In genomic region chr4:40193578-40193977, GRCh38 we compare ENCODE assay signal across 15 cellular contexts. TPM values are rescaled to one million over a fixed set of nuclear protein-coding genes. Genes with fewer than 3 reads are reported as not detected.
DNase-seq lines count a peak whose midpoint lies in the region; ATAC-seq, FAIRE-seq and TF ChIP-seq lines count a peak whose summit lies in the region.
"Had no signal": no experiment of that assay in that cellular context is flagged by ENCODE, and none has a peak within 500 bp of the region (broad histone marks: within the 10 kb centered on the region; RNA-seq: fewer than 3 reads in every experiment).

No MANE protein-coding gene starts in this region.

- BruUV-seq in K562 (replicated peaks; lab: Mats Ljungman, UMichigan) = no TSS peak

- intact Hi-C loops in K562 (cut with micrococcal nuclease) = no loop called here
- intact Hi-C loops in right cardiac atrium (cut with DNase I) = no loop called here

- H3K27ac ChIP-seq in MM.1S (ENCODE audit: low read length) = peak overlapping the region; percentile 97
- H3K27ac ChIP-seq in K562 (ENCODE audit: extremely low read depth, low read depth, low read length) = peak overlapping the region; percentile 67
- H3K27ac ChIP-seq in thymus (ENCODE audit: low read depth) = peak overlapping the region; percentile 85
- H3K27ac ChIP-seq in right cardiac atrium (ENCODE audit: low read length) = no peak overlapping the region
- H3K27ac ChIP-seq: upper lobe of right lung had no signal

- no peaks in the 10 kb centered on the region for H3K9me3 ChIP-seq in MM.1S (replicated peaks; ENCODE audit: insufficient read depth, low read length)
- H3K9me3 ChIP-seq in K562 (replicated peaks; ENCODE audit: control insufficient read depth, insufficient read depth, low read depth, low read length) = no peaks in the 10 kb centered on the region
- H3K9me3 ChIP-seq in thymus (ENCODE audit: control insufficient read depth) = no peaks in the 10 kb centered on the region
- H3K9me3 ChIP-seq in right cardiac atrium (ENCODE audit: control insufficient read depth, low read length) = no peaks in the 10 kb centered on the region
- H3K9me3 ChIP-seq: upper lobe of right lung had no signal

- H3K36me3 ChIP-seq in MM.1S (replicated peaks; ENCODE audit: insufficient read depth, low read length) (no peaks in the 10 kb centered on the region), K562 (ENCODE audit: control insufficient read depth, insufficient read depth, low read length) (no peaks in the 10 kb centered on the region), thymus (ENCODE audit: control insufficient read depth, insufficient read depth) (no peaks in the 10 kb centered on the region)
- H3K36me3 ChIP-seq: upper lobe of right lung had no signal

- POLR2A ChIA-PET in K562 (lab: Yijun Ruan, JAX) = interaction anchor here (0.7 kb wide), 1 partner anchor 10 kb away, joined by 3 read pairs; no protein-coding TSS in a partner anchor

- H3F3A ChIP-seq in MM.1S (ENCODE audit: insufficient read depth, low read length) = peaks cover 75% of the 10 kb centered on the region

- TF ChIP-seq POLR2A in K562 (conservative IDR thresholded peaks at IDR 0.05) = no peak

- in situ Hi-C loops in K562 (cut with MboI) = no loop called here

- no peak for TF ChIP-seq RAD21 in K562 (CRISPR knock-in tag; conservative IDR thresholded peaks at IDR 0.05 in 1 of 2, IDR thresholded peaks at IDR 0.05 in 1 of 2)

- TF ChIP-seq EP300 in K562 (IDR thresholded peaks at IDR 0.05; ENCODE audit: low read length) = no peak

- H3K4me2 ChIP-seq in MM.1S (ENCODE audit: low read depth, low read length) = peak overlapping the region; percentile 86
- peak overlapping the region; percentile 66 for H3K4me2 ChIP-seq in K562 (ENCODE audit: insufficient read depth, low read length)

- peak overlapping the region; percentile 67 for H3K4me3 ChIP-seq in MM.1S (ENCODE audit: low read length)
- no peak overlapping the region for H3K4me3 ChIP-seq in K562
- H3K4me3 ChIP-seq in thymus (ENCODE audit: low read length) = peak overlapping the region; percentile 92
- no peak overlapping the region for H3K4me3 ChIP-seq in right cardiac atrium (ENCODE audit: low read length)
- H3K4me3 ChIP-seq: upper lobe of right lung had no signal

- DNase-seq in activated naive CD4-positive, alpha-beta T cell treated with anti-CD3 and anti-CD28 coated beads, Interleukin-2, amount 10 ng/mL, durations not matched to agents 7 days and 5 days = no peak
- no peak for DNase-seq in activated naive CD4-positive, alpha-beta T cell (lab: John Stamatoyannopoulos, UW)
- no peak for DNase-seq in MM.1S
- DNase-seq in K562 (ENCODE audit: extremely low read depth in 1 of 4, low spot score in 3 of 4) = no peak
- no peak for DNase-seq in HT-29 (ENCODE audit: low spot score)
- no peak for DNase-seq in right cardiac atrium
- DNase-seq: cortex of kidney, NCI-H187, upper lobe of right lung had no signal

- no peaks in the 10 kb centered on the region for H3K9me1 ChIP-seq in K562 (ENCODE audit: control insufficient read depth, insufficient read depth, low read length)

- peaks cover 92% of the 10 kb centered on the region for H3K79me2 ChIP-seq in MM.1S (ENCODE audit: low read length)
- H3K79me2 ChIP-seq in K562 (ENCODE audit: control insufficient read depth, insufficient read depth, low read length) = peaks cover 19% of the 10 kb centered on the region

- ATAC-seq in K562 = no peak; the same call in 2 of the 3 replicates
- ATAC-seq in GM18502 (IDR thresholded peaks at IDR 0.05; ENCODE audit: poor library complexity, unreplicated experiment) = no peak
- ATAC-seq in right cardiac atrium = no peak
- ATAC-seq: sciatic nerve, upper lobe of right lung had no signal

- TF ChIP-seq CTCF in MM.1S (IDR thresholded peaks at IDR 0.05; ENCODE audit: low read length) (no peak), K562 (IDR thresholded peaks at IDR 0.05 in 2 of 3, conservative IDR thresholded peaks at IDR 0.05 in 1 of 3; ENCODE audit: insufficient read depth in 2 of 3, low read depth in 1 of 3, low read length in 3 of 3) (no peak)

- WGBS in K562 (ENCODE audit: insufficient coverage, low coverage, missing lambda C conversion rate) = 25% methylated on average over 7 of the region's 7 CpGs
- 32% methylated on average over 7 of the region's 7 CpGs for WGBS in thymus
- 78% methylated on average over 7 of the region's 7 CpGs for WGBS in right cardiac atrium

- peak overlapping the region; percentile 93 for H3K4me3 Mint-ChIP-seq in activated naive CD4-positive, alpha-beta T cell treated with anti-CD3 and anti-CD28 coated beads, Interleukin-2, amount 10 ng/mL, durations not matched to agents 7 days and 5 days

- H3K9ac ChIP-seq in MM.1S (ENCODE audit: low read length) (peak overlapping the region; percentile 95), K562 (ENCODE audit: insufficient read depth in 1 of 2, low read depth in 2 of 2, low read length in 2 of 2) (peak overlapping the region; percentile 42 to 77; a peak in 2 of 4 replicates)

- H3K9me3 Mint-ChIP-seq in activated naive CD4-positive, alpha-beta T cell treated with anti-CD3 and anti-CD28 coated beads, Interleukin-2, amount 10 ng/mL, durations not matched to agents 7 days and 5 days = no peaks in the 10 kb centered on the region

- H3K27me3 Mint-ChIP-seq in activated naive CD4-positive, alpha-beta T cell treated with anti-CD3 and anti-CD28 coated beads, Interleukin-2, amount 10 ng/mL, durations not matched to agents 7 days and 5 days = peaks cover 4% of the 10 kb centered on the region

- CTCF ChIA-PET in activated naive CD4-positive, alpha-beta T cell treated with anti-CD3 and anti-CD28 coated beads, Interleukin-2, amount 10 ng/mL, durations not matched to agents 7 days and 5 days (lab: Charles Lee) = interaction anchor here (2.5 kb wide), 1 partner anchor 11 kb away, joined by 8 read pairs; no protein-coding TSS in a partner anchor
- CTCF ChIA-PET in K562 (lab: Yijun Ruan, JAX; ENCODE audit: low intra/inter-chr PET ratio) = no interaction called here

- peaks cover 70% of the 10 kb centered on the region for H3K4me1 Mint-ChIP-seq in activated naive CD4-positive, alpha-beta T cell treated with anti-CD3 and anti-CD28 coated beads, Interleukin-2, amount 10 ng/mL, durations not matched to agents 7 days and 5 days

- H2AFZ ChIP-seq in MM.1S (ENCODE audit: low read length) (no peak overlapping the region), K562 (ENCODE audit: low read depth, low read length) (peak overlapping the region; percentile 94)

- peaks cover 35% of the 10 kb centered on the region for H3K36me3 Mint-ChIP-seq in activated naive CD4-positive, alpha-beta T cell treated with anti-CD3 and anti-CD28 coated beads, Interleukin-2, amount 10 ng/mL, durations not matched to agents 7 days and 5 days

- peak overlapping the region; percentile 96 for H3K27ac Mint-ChIP-seq in activated naive CD4-positive, alpha-beta T cell treated with anti-CD3 and anti-CD28 coated beads, Interleukin-2, amount 10 ng/mL, durations not matched to agents 7 days and 5 days

- no peaks in the 10 kb centered on the region for H3K9me2 ChIP-seq in MM.1S (replicated peaks; ENCODE audit: insufficient read depth, low read length)

- FAIRE-seq in K562 (lab: Jason Lieb, UNC) = no peak
- FAIRE-seq: H54, HepG2 had no signal

- peaks cover 14% of the 10 kb centered on the region; the same call in 1 of the 2 replicates for H3K4me1 ChIP-seq in MM.1S (ENCODE audit: low read length)
- H3K4me1 ChIP-seq in K562 (replicated peaks in 1 of 2; ENCODE audit: control insufficient read depth in 2 of 2, insufficient read depth in 2 of 2, low read length in 2 of 2) = peaks cover 28 to 43% of the 10 kb centered on the region in 2 experiments
- peaks cover 21% of the 10 kb centered on the region for H3K4me1 ChIP-seq in thymus (ENCODE audit: control insufficient read depth, insufficient read depth, low read length)
- no peaks in the 10 kb centered on the region for H3K4me1 ChIP-seq in right cardiac atrium (ENCODE audit: control insufficient read depth, insufficient read depth, low read length)
- H3K4me1 ChIP-seq: upper lobe of right lung had no signal

- H3K27me3 ChIP-seq in MM.1S (replicated peaks; ENCODE audit: insufficient read depth, low read length) (no peaks in the 10 kb centered on the region), K562 (ENCODE audit: control insufficient read depth in 2 of 2, insufficient read depth in 2 of 2, low read length in 2 of 2) (no peaks in the 10 kb centered on the region), thymus (ENCODE audit: control insufficient read depth, insufficient read depth) (no peaks in the 10 kb centered on the region), right cardiac atrium (ENCODE audit: control insufficient read depth, insufficient read depth) (no peaks in the 10 kb centered on the region)
- H3K27me3 ChIP-seq: upper lobe of right lung had no signal

- H4K20me1 ChIP-seq in MM.1S (ENCODE audit: insufficient read depth, low read length) (no peaks in the 10 kb centered on the region), K562 (replicated peaks; ENCODE audit: control insufficient read depth, insufficient read depth, low read length) (no peaks in the 10 kb centered on the region)

RNA-seq across cellular contexts. Expression of gene RHOH, which starts 3.3 kb away (rescaled TPM):
- total RNA-seq in K562 (2011; cell fraction: chromatin; rRNA removed; ENCODE audit: low replicate concordance) = 11.2 and 13.2 TPM in 2 replicates
- 5.3 and 7.5 TPM in 2 replicates for total RNA-seq in K562 (2011; cell fraction: nucleolus; rRNA removed)
- total RNA-seq in K562 (2011; cell fraction: nucleoplasm; rRNA removed) = 13.0 and 13.2 TPM in 2 replicates
- total RNA-seq in K562 (2014; rRNA removed) (15.8 and 20.3 TPM in 2 replicates), K562 (2014; rRNA removed; fragmentation: Illumina TruSeq; extraction: Trizol) (18.1 and 19.0 TPM in 2 replicates), K562 (2015; rRNA removed; fragmentation: Illumina TruSeq; extraction: Trizol) (17.3 and 17.4 TPM in 2 replicates), K562 (2021) (24.0 and 26.3 TPM in 2 replicates), right cardiac atrium (1 to 10 TPM in 1 of 4 donors, under 1 TPM in 3; 0.29 to 1.0 (median 0.47) TPM)
- polyA plus RNA-seq in K562 (2011; rRNA removed) (1.4 and 14.3 TPM in 2 replicates), K562 (2014; fragmentation: Illumina TruSeq; extraction: Trizol) (25.5 and 26.7 TPM in 2 replicates), K562 (2014; fragmentation: Nextera tagmentation; extraction: Ambion mirVana) (10 to 100 TPM; 27.2 to 37.7 TPM), K562 (2014; rRNA removed) (23.2 and 32.5 TPM in 2 replicates), thymus (71.2 TPM), right cardiac atrium (0.07 TPM)
- polyA plus RNA-seq in K562 (2011; cell fraction: cytosol; rRNA removed) = 1.2 and 10.9 TPM in 2 replicates
- 1.3 and 6.8 TPM in 2 replicates for polyA plus RNA-seq in K562 (2011; cell fraction: nucleus; rRNA removed)
- 25.9 and 68.3 TPM in 2 replicates for polyA plus RNA-seq in K562 (2012)
- 1.8 and 13.2 TPM in 2 replicates for polyA minus RNA-seq in K562 (2011; rRNA and poly(A)+ RNA removed)
- polyA minus RNA-seq in K562 (2011; cell fraction: cytosol; rRNA and poly(A)+ RNA removed) = 0.91 and 4.9 TPM in 2 replicates
- polyA minus RNA-seq in K562 (2011; cell fraction: nucleus; rRNA and poly(A)+ RNA removed) = 0.89 and 6.3 TPM in 2 replicates
- not detected in 2 replicates for total RNA-seq in HT-29 (2014; rRNA removed; shearing (Covaris generic))
- total RNA-seq: fibroblast of villous mesenchyme, HepG2 had no signal

Comparison
In these comparisons a context has a peak if more than half of its experiments do, and no peak if none do; other contexts are left out.
1. H3K4me3 ChIP-seq: peak in MM.1S (single experiment) and thymus (single experiment); none in K562 (single experiment) and right cardiac atrium (single experiment).